8 cellular contexts compared by ENCODE assay signal in genomic region chr1:150149490-150150453, GRCh38. TPM values are rescaled to one million over a fixed set of nuclear protein-coding genes. Genes with fewer than 3 reads are reported as not detected.
A peak's percentile ranks its signal among the peaks of the same experiment; 100 is the strongest.
DNase-seq lines count a peak whose midpoint lies in the region; ATAC-seq, FAIRE-seq and TF ChIP-seq lines count a peak whose summit lies in the region.

PLEKHO1 (plus strand) TSS chr1:150149916; CDS start chr1:150150258, 342 bp downstream.

- H2BK12ac ChIP-seq in H1 (ENCODE audit: low read depth, low read length): 0 out of 2 replicates have a peak within 1 kb of the TSS, but pooled peaks have one; percentile 96

- H2AFZ ChIP-seq in H1 (ENCODE audit: low read length): 0 out of 2 replicates have a peak within 1 kb of the TSS, but pooled peaks have one; percentile 3

- H4K20me1 ChIP-seq in H1 (replicated peaks in 1 of 2; ENCODE audit: control insufficient read depth in 1 of 2, insufficient read depth in 2 of 2, low read length in 2 of 2): peaks cover 0 to 6% of the 10 kb centered on the region in 2 experiments

- peak; percentile 29 to 61; a peak in 2 of 3 replicates for TF ChIP-seq POLR2A in H1 (IDR thresholded peaks at IDR 0.05; ENCODE audit: control extremely low read depth in 1 of 2, low read depth in 2 of 2, low read length in 2 of 2)

- no peak within 1 kb of the TSS for H2BK5ac ChIP-seq in H1 (ENCODE audit: low read depth, low read length)

- H3K27me3 Mint-ChIP-seq in activated CD8-positive, alpha-beta memory T cell treated with anti-CD3 and anti-CD28 coated beads, Interleukin-2, amount 10 ng/mL, durations not matched to agents 7 days and 5 days: peaks cover 5% of the 10 kb centered on the region

- peak within 1 kb of the TSS; percentile 17 for H4K91ac ChIP-seq in H1 (replicated peaks; ENCODE audit: insufficient read length, low read length)

- H2BK120ac ChIP-seq in H1 (replicated peaks; ENCODE audit: low read depth, low read length): peak within 1 kb of the TSS; percentile 13

- no peak within 1 kb of the TSS for H3K14ac ChIP-seq in H1 (ENCODE audit: insufficient read length)

- H3K56ac ChIP-seq in H1 (replicated peaks; ENCODE audit: insufficient read length, low read depth, low read length): peak within 1 kb of the TSS; percentile 34

- peak within 1 kb of the TSS; percentile 83 for H4K8ac ChIP-seq in H1 (ENCODE audit: extremely low read depth, insufficient read depth, low read length)

- H3K4me3 ChIP-seq in GM12865 (ENCODE audit: low read depth, low read length) (peak within 1 kb of the TSS; percentile 66), H1 (ENCODE audit: extremely low read depth in 1 of 4, insufficient read depth in 2 of 4, low read depth in 3 of 4, low read length in 4 of 4) (peak within 1 kb of the TSS; percentile 73 to 99 (median 79))

- no peak within 1 kb of the TSS for H2AK5ac ChIP-seq in H1 (ENCODE audit: low read depth, low read length)

- H3K23ac ChIP-seq in H1 (ENCODE audit: insufficient read length): no peak within 1 kb of the TSS

- H3K79me1 ChIP-seq in H1 (ENCODE audit: low read depth, low read length): no peaks in the 10 kb centered on the region

- peak within 1 kb of the TSS; percentile 75 for H3K4ac ChIP-seq in H1 (replicated peaks; ENCODE audit: insufficient read length, low read depth, low read length)

- ATAC-seq in HG02840 (IDR thresholded peaks at IDR 0.05; ENCODE audit: low FRiP score, unreplicated experiment): peak; percentile 53
- ATAC-seq in activated CD8-positive, alpha-beta memory T cell treated with anti-CD3 and anti-CD28 coated beads, Interleukin-2, amount 10 ng/mL, durations not matched to agents 7 days and 5 days: peak; percentile 82

- peaks cover 66% of the 10 kb centered on the region for H3K4me1 Mint-ChIP-seq in activated CD8-positive, alpha-beta memory T cell treated with anti-CD3 and anti-CD28 coated beads, Interleukin-2, amount 10 ng/mL, durations not matched to agents 7 days and 5 days

- peaks cover 5 to 17% (median 11%) of the 10 kb centered on the region in 4 experiments; a peak in 6 of 8 replicates for H3K36me3 ChIP-seq in H1 (ENCODE audit: control insufficient read depth in 2 of 4, insufficient read depth in 4 of 4, low read length in 3 of 4)

- WGBS in H1 (ENCODE audit: extremely low coverage in 1 of 2, insufficient coverage in 1 of 2, insufficient read length in 1 of 2, insufficient replicate concordance in 2 of 2, low coverage in 1 of 2, low lambda C conversion rate in 2 of 2, missing lambda C conversion rate in 1 of 2), 2 experiments: 0% methylated on average over 53 of the region's 138 CpGs; no CpG with 5 or more reads in 1 of the 2 experiments

- TF ChIP-seq CTCF in GM12865 (IDR thresholded peaks at IDR 0.05; ENCODE audit: insufficient read depth, low read depth, low read length, missing control alignments) (no peak), H1 (IDR thresholded peaks at IDR 0.05; ENCODE audit: control extremely low read depth in 1 of 3, insufficient read depth in 1 of 3, low read depth in 1 of 3, low read length in 3 of 3) (no peak)

- FAIRE-seq in H1 (lab: Jason Lieb, UNC): no peak

- H4K5ac ChIP-seq in H1 (ENCODE audit: insufficient read length, low read depth, low read length): peak within 1 kb of the TSS; percentile 9

- TF ChIP-seq RAD21 in H1 (IDR thresholded peaks at IDR 0.05 in 1 of 2, conservative IDR thresholded peaks at IDR 0.05 in 1 of 2; ENCODE audit: low read depth in 2 of 2, low read length in 2 of 2): no peak

- H3K4me2 ChIP-seq in H1 (ENCODE audit: insufficient read depth in 1 of 2, low read depth in 2 of 2, low read length in 2 of 2): peak within 1 kb of the TSS; percentile 93 to 96

- peaks cover 14% of the 10 kb centered on the region for H3K23me2 ChIP-seq in H1 (ENCODE audit: low read depth, low read length)

- H3K36me3 Mint-ChIP-seq in activated CD8-positive, alpha-beta memory T cell treated with anti-CD3 and anti-CD28 coated beads, Interleukin-2, amount 10 ng/mL, durations not matched to agents 7 days and 5 days: peaks cover 35% of the 10 kb centered on the region

- peaks cover 0 to 2% (median 0%) of the 10 kb centered on the region in 4 experiments; a peak in 1 of 7 replicates for H3K27me3 ChIP-seq in H1 (replicated peaks in 1 of 4; ENCODE audit: control insufficient read depth in 3 of 4, extremely low read depth in 1 of 4, insufficient read depth in 3 of 4, low read length in 3 of 4)

- no peaks in the 10 kb centered on the region for H3K9me3 ChIP-seq in H1 (ENCODE audit: insufficient read depth in 2 of 2, low read depth in 1 of 2, low read length in 1 of 2)

- H3K9me3 Mint-ChIP-seq in activated CD8-positive, alpha-beta memory T cell treated with anti-CD3 and anti-CD28 coated beads, Interleukin-2, amount 10 ng/mL, durations not matched to agents 7 days and 5 days (ENCODE audit: low read depth): no peaks in the 10 kb centered on the region

- CTCF ChIA-PET in activated CD8-positive, alpha-beta memory T cell treated with anti-CD3 and anti-CD28 coated beads, Interleukin-2, amount 10 ng/mL, durations not matched to agents 7 days and 5 days (lab: Charles Lee): interaction anchor here (1.1 to 26.8 kb wide), 8 partner anchors 11 to 262 kb away, joined by 3 to 424 read pairs (median 4); partner anchors contain the start of gene VPS45
- CTCF ChIA-PET in H1 (lab: Charles Lee; ENCODE audit: partially characterized antibody): interaction anchor here (0.8 to 4.1 kb wide), 3 partner anchors 9 to 15 kb away, joined by 3 to 20 read pairs (median 8); no protein-coding TSS in a partner anchor

- H2BK20ac ChIP-seq in H1 (ENCODE audit: low read length): 0 out of 2 replicates have a peak within 1 kb of the TSS, but pooled peaks have one; percentile 73

- H3K4me1 ChIP-seq in H1 (replicated peaks in 1 of 4; ENCODE audit: control insufficient read depth in 3 of 4, insufficient read depth in 4 of 4, low read length in 3 of 4): peaks cover 0 to 14% (median 5%) of the 10 kb centered on the region in 4 experiments; a peak in 6 of 7 replicates

- H3K79me2 ChIP-seq in H1 (ENCODE audit: control insufficient read depth in 1 of 2, insufficient read depth in 2 of 2, low read length in 2 of 2): peaks cover 0 to 19% of the 10 kb centered on the region in 2 experiments; a peak in 2 of 4 replicates

- peak in 1 of 2 experiments; percentile 1; a peak in 1 of 3 replicates for TF ChIP-seq EP300 in H1 (IDR thresholded peaks at IDR 0.05; ENCODE audit: borderline replicate concordance in 1 of 2, low read depth in 2 of 2, low read length in 2 of 2)

- H3K4me3 Mint-ChIP-seq in activated CD8-positive, alpha-beta memory T cell treated with anti-CD3 and anti-CD28 coated beads, Interleukin-2, amount 10 ng/mL, durations not matched to agents 7 days and 5 days: peak within 1 kb of the TSS; percentile 86

- H2BK15ac ChIP-seq in H1 (ENCODE audit: low read length): no peak within 1 kb of the TSS

- peak within 1 kb of the TSS; percentile 52 for H3K18ac ChIP-seq in H1 (ENCODE audit: extremely low read depth, low read length)

- H3K27ac Mint-ChIP-seq in activated CD8-positive, alpha-beta memory T cell treated with anti-CD3 and anti-CD28 coated beads, Interleukin-2, amount 10 ng/mL, durations not matched to agents 7 days and 5 days: peak within 1 kb of the TSS; percentile 91

- H3K27ac ChIP-seq in H1 (ENCODE audit: low read depth, low read length): no peak within 1 kb of the TSS; the same call in 1 of the 2 replicates

- peak within 1 kb of the TSS; percentile 67 to 94 (median 76) for H3K9ac ChIP-seq in H1 (replicated peaks in 1 of 4; ENCODE audit: extremely low read depth in 1 of 4, low read depth in 3 of 4, low read length in 3 of 4)

- POLR2A ChIA-PET in H1 (lab: Charles Lee; ENCODE audit: partially characterized antibody): interaction anchor here (0.9 to 6.4 kb wide), 8 partner anchors 9 to 263 kb away, joined by 3 to 87 read pairs (median 4); partner anchors contain the start of gene OTUD7B

- DNase-seq in GM12865 (ENCODE audit: low read depth) (peak; percentile 83), NCI-H510A (lab: John Stamatoyannopoulos, UW) (peak; percentile 83), H1 (ENCODE audit: low read depth in 1 of 2, low spot score in 2 of 2) (peak in 1 of 2 experiments; percentile 68), mesenteric fat pad (ENCODE audit: low spot score) (peak; percentile 95), COLO829 (ENCODE audit: low spot score) (no peak)
- peak; percentile 89 for DNase-seq in activated CD8-positive, alpha-beta memory T cell treated with anti-CD3 and anti-CD28 coated beads, Interleukin-2, amount 10 ng/mL, durations not matched to agents 7 days and 5 days
- DNase-seq in stimulated activated CD8-positive, alpha-beta memory T cell treated with anti-CD3 and anti-CD28 coated beads, Interleukin-15, amount 100 ng/mL, for 4 hours (ENCODE audit: low read depth in 2 of 2): peak; percentile 79 to 81

TF ChIP-seq in H1, 55 proteins besides CTCF, POLR2A, EP300 and RAD21 (continues in another document):
- TF ChIP-seq POLR2AphosphoS5 (IDR thresholded peaks at IDR 0.05; ENCODE audit: low read depth, low read length) (peak; percentile 71; the same call in 1 of the 2 replicates), TAF1 (IDR thresholded peaks at IDR 0.05; ENCODE audit: low read depth, low read length) (peak; percentile 9; the same call in 1 of the 2 replicates), FOSL1 (IDR thresholded peaks at IDR 0.05; ENCODE audit: insufficient read depth, low read depth, low read length) (no peak), ASH2L (IDR thresholded peaks at IDR 0.05; ENCODE audit: low read length) (peak; percentile 83), CHD1 (IDR thresholded peaks at IDR 0.05; ENCODE audit: low read depth, low read length) (no peak), BRCA1 (IDR thresholded peaks at IDR 0.05; ENCODE audit: low read depth, low read length) (no peak), PHF8 (conservative IDR thresholded peaks at IDR 0.05; ENCODE audit: low read depth, low read length) (peak; percentile 65), HDAC6 (IDR thresholded peaks at IDR 0.05; ENCODE audit: low read depth, low read length) (no peak), MAX (IDR thresholded peaks at IDR 0.05) (0 out of 2 replicates have a peak, but pooled peaks have one; percentile 8)

RNA-seq across cellular contexts. Expression of gene PLEKHO1, which starts in this region (rescaled TPM):
- 100 to 1,000 TPM in 1 of 2 experiments, 10 to 100 TPM in 1; 98.2 to 128 TPM for total RNA-seq in activated CD8-positive, alpha-beta memory T cell treated with anti-CD3 and anti-CD28 coated beads, Interleukin-2, amount 10 ng/mL, durations not matched to agents 7 days and 5 days
- total RNA-seq in H1 (2021; fragmentation: NEBNext Ultra II Directional; extraction: Animal tissue kit (Norgen Biotek cat#: 25700)): 35.0 and 37.0 TPM in 2 replicates
- 23.2 and 26.0 TPM in 2 replicates for polyA plus RNA-seq in H1 (2011; rRNA removed)
- polyA plus RNA-seq in H1 (2011; cell fraction: cytosol; rRNA removed): 26.6 TPM
- polyA plus RNA-seq in H1 (2011; cell fraction: nucleus; rRNA removed): 43.8 TPM
- polyA plus RNA-seq in H1 (2012, experiment 1 of 2): 26.9 to 31.0 TPM (median 29.7 TPM) in 4 replicates
- 34.8 TPM for polyA plus RNA-seq in H1 (2012, experiment 2 of 2)
- polyA plus RNA-seq in H1 (2013, experiment 1 of 2): 30.7 TPM
- polyA plus RNA-seq in H1 (2013, experiment 2 of 2): 30.3 TPM
- 11.9 and 12.5 TPM in 2 replicates for polyA minus RNA-seq in H1 (2011; rRNA and poly(A)+ RNA removed)
- 13.4 TPM for polyA minus RNA-seq in H1 (2011; cell fraction: cytosol; rRNA and poly(A)+ RNA removed)
- polyA minus RNA-seq in H1 (2011; cell fraction: nucleus; rRNA and poly(A)+ RNA removed): 19.0 TPM
- total RNA-seq in mesenteric fat pad: 33.1 TPM
